ENCODE assay signal across 23 cellular contexts in genomic region chr15:48419896-48420295, GRCh38.
"Had no signal": no experiment of that assay in that cellular context is flagged by ENCODE, and none has a peak within 500 bp of the region (broad histone marks: within the 10 kb centered on the region; RNA-seq: fewer than 3 reads in every experiment).

No MANE protein-coding gene starts in this region.

- FAIRE-seq: pancreas had no signal

- ATAC-seq: esophagus mucosa; gastroesophageal sphincter; left lobe of liver; mucosa of descending colon; naive thymus-derived CD8-positive, alpha-beta T cell; pancreas; right cardiac atrium; stimulated activated effector memory CD8-positive, alpha-beta T cell treated with anti-CD3 and anti-CD28 coated beads, Interleukin-12 subunit alpha, Interleukin-12 subunit beta, amount 100 ng/mL, for 72 hours; stimulated activated naive CD8-positive, alpha-beta T cell treated with anti-CD3 and anti-CD28 coated beads, Interleukin-15, Interleukin-2, amounts not matched to agents 100 U/mL and 50 U/mL, for 24 hours; upper lobe of right lung had no signal

- H3K9me3 ChIP-seq: gastroesophageal sphincter, mucosa of descending colon, pancreas, suprapubic skin, tibial nerve, upper lobe of right lung had no signal

- H3K27me3 Mint-ChIP-seq: progenitor cell of endocrine pancreas had no signal

- H3K9me3 Mint-ChIP-seq: naive thymus-derived CD8-positive, alpha-beta T cell; neural crest cell; stimulated activated effector memory CD8-positive, alpha-beta T cell treated with anti-CD3 and anti-CD28 coated beads, Interleukin-12 subunit alpha, Interleukin-12 subunit beta, amount 100 ng/mL, for 72 hours had no signal

- H3K4me1 Mint-ChIP-seq: naive thymus-derived CD8-positive, alpha-beta T cell; stimulated activated effector memory CD8-positive, alpha-beta T cell treated with anti-CD3 and anti-CD28 coated beads, Interleukin-12 subunit alpha, Interleukin-12 subunit beta, amount 100 ng/mL, for 72 hours had no signal

- DNase-seq: cortex of kidney; dorsolateral prefrontal cortex; effector CD8-positive, alpha-beta T cell; foreskin fibroblast; glutamatergic neuron; islet precursor cell; mammary epithelial cell; mucosa of descending colon; naive thymus-derived CD8-positive, alpha-beta T cell; pancreas; right cardiac atrium; stimulated activated CD4-positive, alpha-beta T cell treated with anti-CD3 and anti-CD28 coated beads, Interleukin-4, amount 100 ng/mL, for 1 hour; stimulated activated CD8-positive, alpha-beta memory T cell treated with anti-CD3 and anti-CD28 coated beads, Interleukin-4, amount 100 ng/mL, for 48 hours; stimulated activated naive CD8-positive, alpha-beta T cell treated with anti-CD3 and anti-CD28 coated beads, Interleukin-15, Interleukin-2, amounts not matched to agents 100 U/mL and 50 U/mL, for 24 hours; upper lobe of right lung had no signal

- H3K4me3 ChIP-seq: dorsolateral prefrontal cortex, gastroesophageal sphincter, mucosa of descending colon, pancreas, suprapubic skin, tibial nerve, upper lobe of right lung had no signal

- H3K4me1 ChIP-seq: gastroesophageal sphincter, pancreas had no signal

- H3K27me3 ChIP-seq: dorsolateral prefrontal cortex, gastroesophageal sphincter, pancreas, suprapubic skin, tibial nerve, upper lobe of right lung had no signal

- H3K36me3 ChIP-seq: pancreas had no signal

- H3K4me3 Mint-ChIP-seq: naive thymus-derived CD8-positive, alpha-beta T cell; neural crest cell; stimulated activated effector memory CD8-positive, alpha-beta T cell treated with anti-CD3 and anti-CD28 coated beads, Interleukin-12 subunit alpha, Interleukin-12 subunit beta, amount 100 ng/mL, for 72 hours had no signal

- H3K27ac Mint-ChIP-seq: naive thymus-derived CD8-positive, alpha-beta T cell; progenitor cell of endocrine pancreas; stimulated activated effector memory CD8-positive, alpha-beta T cell treated with anti-CD3 and anti-CD28 coated beads, Interleukin-12 subunit alpha, Interleukin-12 subunit beta, amount 100 ng/mL, for 72 hours had no signal

- H3K36me3 Mint-ChIP-seq: naive thymus-derived CD8-positive, alpha-beta T cell; stimulated activated effector memory CD8-positive, alpha-beta T cell treated with anti-CD3 and anti-CD28 coated beads, Interleukin-12 subunit alpha, Interleukin-12 subunit beta, amount 100 ng/mL, for 72 hours had no signal

- H3K27ac ChIP-seq: gastroesophageal sphincter, pancreas, suprapubic skin, upper lobe of right lung had no signal
